17 cellular contexts compared by ENCODE assay signal in genomic region chr1:51998007-51998406, GRCh38. TPM values are rescaled to one million over a fixed set of nuclear protein-coding genes. Genes with fewer than 3 reads are reported as not detected.
"Had no signal": no experiment of that assay in that cellular context is flagged by ENCODE, and none has a peak within 500 bp of the region (broad histone marks: within the 10 kb centered on the region; RNA-seq: fewer than 3 reads in every experiment).

No MANE protein-coding gene starts in this region.

- H3K36me3 Mint-ChIP-seq: naive thymus-derived CD8-positive, alpha-beta T cell had no signal

- H3K4me3 ChIP-seq: breast epithelium, thyroid gland had no signal

- H3K27ac Mint-ChIP-seq: activated CD4-positive, alpha-beta T cell treated with anti-CD3 and anti-CD28 coated beads, Interleukin-2, amount 10 ng/mL, durations not matched to agents 24 days and 14 days; activated CD8-positive, alpha-beta T cell treated with anti-CD3 and anti-CD28 coated beads, Interleukin-2, amount 10 ng/mL, durations not matched to agents 7 days and 5 days; activated naive CD4-positive, alpha-beta T cell treated with anti-CD3 and anti-CD28 coated beads for 36 hours; activated naive CD8-positive, alpha-beta T cell treated with anti-CD3 and anti-CD28 coated beads, Interleukin-2, amount 50 U/mL, for 24 hours had no signal

- DNase-seq: activated CD4-positive, alpha-beta T cell treated with anti-CD3 and anti-CD28 coated beads, Interleukin-2, amount 10 ng/mL, durations not matched to agents 24 days and 14 days; activated CD8-positive, alpha-beta T cell treated with anti-CD3 and anti-CD28 coated beads, Interleukin-2, amount 10 ng/mL, durations not matched to agents 7 days and 5 days; activated naive CD4-positive, alpha-beta T cell treated with anti-CD3 and anti-CD28 coated beads for 36 hours; activated naive CD8-positive, alpha-beta T cell treated with anti-CD3 and anti-CD28 coated beads, Interleukin-2, amount 50 U/mL, for 24 hours; activated T-cell treated with anti-CD3 and anti-CD28 coated beads, Interleukin-2, amount 50 U/mL, for 4 hours; aorta; cortex of kidney; head of caudate nucleus; left cardiac atrium; mesenchymal stem cell; naive thymus-derived CD8-positive, alpha-beta T cell; stimulated activated CD8-positive, alpha-beta memory T cell treated with anti-CD3 and anti-CD28 coated beads, Interleukin-4, amount 100 ng/mL, for 48 hours; stimulated activated naive CD4-positive, alpha-beta T cell; T-helper 1 cell; T-helper 9 cell; thyroid gland had no signal

- H3K4me3 Mint-ChIP-seq: activated CD4-positive, alpha-beta T cell treated with anti-CD3 and anti-CD28 coated beads, Interleukin-2, amount 10 ng/mL, durations not matched to agents 24 days and 14 days; activated CD8-positive, alpha-beta T cell treated with anti-CD3 and anti-CD28 coated beads, Interleukin-2, amount 10 ng/mL, durations not matched to agents 7 days and 5 days; activated naive CD4-positive, alpha-beta T cell treated with anti-CD3 and anti-CD28 coated beads for 36 hours; activated naive CD8-positive, alpha-beta T cell treated with anti-CD3 and anti-CD28 coated beads, Interleukin-2, amount 50 U/mL, for 24 hours; activated T-cell treated with anti-CD3 and anti-CD28 coated beads, Interleukin-2, amount 50 U/mL, for 4 hours; naive thymus-derived CD8-positive, alpha-beta T cell had no signal

- H3K4me1 Mint-ChIP-seq: activated CD4-positive, alpha-beta T cell treated with anti-CD3 and anti-CD28 coated beads, Interleukin-2, amount 10 ng/mL, durations not matched to agents 24 days and 14 days; activated naive CD8-positive, alpha-beta T cell treated with anti-CD3 and anti-CD28 coated beads, Interleukin-2, amount 50 U/mL, for 24 hours; naive thymus-derived CD8-positive, alpha-beta T cell had no signal

- H3K36me3 ChIP-seq: breast epithelium, thyroid gland had no signal

- H3K27ac ChIP-seq: breast epithelium, thyroid gland had no signal

- H3K9me3 Mint-ChIP-seq: activated CD4-positive, alpha-beta T cell treated with anti-CD3 and anti-CD28 coated beads, Interleukin-2, amount 10 ng/mL, durations not matched to agents 24 days and 14 days; activated naive CD4-positive, alpha-beta T cell treated with anti-CD3 and anti-CD28 coated beads for 36 hours; activated naive CD8-positive, alpha-beta T cell treated with anti-CD3 and anti-CD28 coated beads, Interleukin-2, amount 50 U/mL, for 24 hours; activated T-cell treated with anti-CD3 and anti-CD28 coated beads, Interleukin-2, amount 50 U/mL, for 4 hours; naive thymus-derived CD8-positive, alpha-beta T cell had no signal

- H3K27me3 ChIP-seq: thyroid gland had no signal

- H3K9me3 ChIP-seq: breast epithelium, thyroid gland had no signal

- ATAC-seq: activated CD8-positive, alpha-beta T cell treated with anti-CD3 and anti-CD28 coated beads, Interleukin-2, amount 10 ng/mL, durations not matched to agents 7 days and 5 days; activated naive CD8-positive, alpha-beta T cell treated with anti-CD3 and anti-CD28 coated beads, Interleukin-2, amount 50 U/mL, for 24 hours; activated T-cell treated with anti-CD3 and anti-CD28 coated beads, Interleukin-2, amount 50 U/mL, for 4 hours; left cardiac atrium; naive thymus-derived CD8-positive, alpha-beta T cell had no signal

- H3K4me1 ChIP-seq: breast epithelium, thyroid gland had no signal

RNA-seq across cellular contexts. Expression of gene RAB3B, which starts 7.5 kb away (rescaled TPM):
- total RNA-seq: left cardiac atrium had no signal
